8 cellular contexts compared by ENCODE assay signal in the genomic region with DNA sequence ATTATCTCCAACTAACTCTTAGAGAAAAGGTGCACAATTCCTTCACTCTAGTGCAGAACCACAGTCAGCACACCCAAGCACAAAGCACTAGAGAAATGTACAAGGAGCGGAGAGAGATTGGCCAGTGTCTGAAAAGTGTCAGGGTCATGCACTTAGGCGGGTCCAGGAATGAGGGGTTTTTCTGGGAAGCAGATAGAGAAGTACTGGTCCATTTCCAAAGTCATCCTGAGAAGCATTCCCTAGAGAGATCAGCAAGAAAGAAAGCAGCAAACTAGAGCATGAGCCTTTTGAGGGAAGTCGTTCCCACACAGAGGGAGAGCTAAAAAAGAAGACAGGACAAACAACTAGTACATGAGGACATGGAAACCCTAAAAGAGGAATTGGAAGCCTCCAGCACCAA.
DNase-seq lines count a peak whose midpoint lies in the region; ATAC-seq and TF ChIP-seq lines count a peak whose summit lies in the region.

No MANE protein-coding gene starts in this region.

- no peak overlapping the region for H3K4me3 Mint-ChIP-seq in nephron progenitor cell
- no peak overlapping the region for H3K4me3 Mint-ChIP-seq in WTC11

- H3K36me3 Mint-ChIP-seq in nephron progenitor cell (ENCODE audit: low read depth) (no peaks in the 10 kb centered on the region), WTC11 (no peaks in the 10 kb centered on the region)

- H3K27ac Mint-ChIP-seq in nephron progenitor cell (peak overlapping the region; percentile 57), WTC11 (no peak overlapping the region)

- peaks cover 49% of the 10 kb centered on the region for H3K4me1 Mint-ChIP-seq in nephron progenitor cell
- peaks cover 28% of the 10 kb centered on the region for H3K4me1 Mint-ChIP-seq in WTC11

- peaks cover 6% of the 10 kb centered on the region for H3K27me3 Mint-ChIP-seq in nephron progenitor cell (ENCODE audit: low read depth, poor library complexity)
- no peaks in the 10 kb centered on the region for H3K27me3 Mint-ChIP-seq in WTC11 (ENCODE audit: low read depth)

- peak; percentile 21 for ATAC-seq in GM18511 (IDR thresholded peaks at IDR 0.05; ENCODE audit: unreplicated experiment)
- peak; percentile 18 for ATAC-seq in HG02759 (IDR thresholded peaks at IDR 0.05; ENCODE audit: unreplicated experiment)
- no peak for ATAC-seq in HG02840 (IDR thresholded peaks at IDR 0.05; ENCODE audit: low FRiP score, unreplicated experiment)
- no peak for ATAC-seq in WTC11

- POLR2A ChIA-PET in WTC11 (lab: Charles Lee), result no interaction called here

- H3K9me3 Mint-ChIP-seq in nephron progenitor cell (peaks cover 57% of the 10 kb centered on the region), WTC11 (no peaks in the 10 kb centered on the region)

- no peak for TF ChIP-seq CTCF in nephron progenitor cell (IDR thresholded peaks at IDR 0.05)
- TF ChIP-seq CTCF in WTC11 (IDR thresholded peaks at IDR 0.05), result no peak

- CTCF ChIA-PET in WTC11 (lab: Charles Lee), result no interaction called here

- peak; percentile 17 for DNase-seq in amniotic epithelial cell (ENCODE audit: low read depth)
- no peak for DNase-seq in nephron progenitor cell
- DNase-seq in effector CD4-positive, alpha-beta T cell, result no peak
- DNase-seq in WTC11 (ENCODE audit: low spot score), result no peak
- no peak for DNase-seq in RKO (ENCODE audit: low spot score)

TF ChIP-seq in WTC11, 78 proteins besides CTCF, POLR2A, EP300 and RAD21:
- TF ChIP-seq JAZF1 (CRISPR knock-in tag; IDR thresholded peaks at IDR 0.05), result no peak
- TF ChIP-seq, protein P1, sequence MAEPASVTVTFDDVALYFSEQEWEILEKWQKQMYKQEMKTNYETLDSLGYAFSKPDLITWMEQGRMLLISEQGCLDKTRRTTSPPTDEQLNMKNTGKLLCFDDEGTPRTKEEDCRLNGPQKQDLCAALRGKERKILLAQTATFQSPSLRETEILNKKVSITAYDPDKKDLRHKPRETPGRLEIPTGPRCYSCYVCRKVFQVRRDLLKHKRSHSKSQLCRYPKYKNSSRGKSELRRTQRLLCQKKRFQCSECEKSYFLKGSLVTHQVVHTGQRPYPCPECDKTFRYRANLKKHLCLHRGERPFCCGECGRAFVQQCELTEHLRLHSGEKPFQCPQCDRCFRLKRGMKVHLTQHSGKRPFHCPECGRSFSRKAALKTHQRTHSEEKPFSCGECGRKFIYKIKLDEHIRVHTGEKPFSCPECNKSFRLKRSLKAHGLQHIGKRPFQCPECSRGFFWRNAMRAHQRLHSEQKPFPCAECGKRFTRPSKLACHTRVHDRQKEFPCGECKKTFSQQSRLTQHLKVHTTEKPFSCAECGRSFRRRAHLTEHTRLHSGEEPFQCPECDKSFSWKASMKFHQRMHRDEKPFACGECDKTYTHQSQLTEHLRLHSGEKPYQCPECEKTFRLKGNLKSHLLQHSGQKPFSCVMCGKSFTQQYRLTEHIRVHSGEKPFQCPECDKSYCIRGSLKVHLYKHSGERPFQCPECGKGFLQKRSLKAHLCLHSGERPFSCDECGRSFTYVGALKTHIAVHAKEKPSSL (CRISPR knock-in tag; conservative IDR thresholded peaks at IDR 0.05), result no peak
- TF ChIP-seq TP53 (CRISPR knock-in tag; IDR thresholded peaks at IDR 0.05), result no peak
- TF ChIP-seq NFATC4 (CRISPR knock-in tag; IDR thresholded peaks at IDR 0.05), result no peak
- no peak for TF ChIP-seq IRF2 (CRISPR knock-in tag; IDR thresholded peaks at IDR 0.05; ENCODE audit: borderline replicate concordance, low read depth)
- no peak for TF ChIP-seq SMAD4 (CRISPR knock-in tag; IDR thresholded peaks at IDR 0.05)
- TF ChIP-seq, protein P2, sequence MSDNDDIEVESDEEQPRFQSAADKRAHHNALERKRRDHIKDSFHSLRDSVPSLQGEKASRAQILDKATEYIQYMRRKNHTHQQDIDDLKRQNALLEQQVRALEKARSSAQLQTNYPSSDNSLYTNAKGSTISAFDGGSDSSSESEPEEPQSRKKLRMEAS (CRISPR knock-in tag; IDR thresholded peaks at IDR 0.05), result no peak
- TF ChIP-seq, protein P3, sequence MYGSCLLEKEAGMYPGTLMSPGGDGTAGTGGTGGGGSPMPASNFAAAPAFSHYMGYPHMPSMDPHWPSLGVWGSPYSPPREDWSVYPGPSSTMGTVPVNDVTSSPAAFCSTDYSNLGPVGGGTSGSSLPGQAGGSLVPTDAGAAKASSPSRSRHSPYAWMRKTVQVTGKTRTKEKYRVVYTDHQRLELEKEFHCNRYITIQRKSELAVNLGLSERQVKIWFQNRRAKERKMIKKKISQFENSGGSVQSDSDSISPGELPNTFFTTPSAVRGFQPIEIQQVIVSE (CRISPR knock-in tag; IDR thresholded peaks at IDR 0.05; ENCODE audit: borderline replicate concordance), result no peak
- TF ChIP-seq, protein P4, sequence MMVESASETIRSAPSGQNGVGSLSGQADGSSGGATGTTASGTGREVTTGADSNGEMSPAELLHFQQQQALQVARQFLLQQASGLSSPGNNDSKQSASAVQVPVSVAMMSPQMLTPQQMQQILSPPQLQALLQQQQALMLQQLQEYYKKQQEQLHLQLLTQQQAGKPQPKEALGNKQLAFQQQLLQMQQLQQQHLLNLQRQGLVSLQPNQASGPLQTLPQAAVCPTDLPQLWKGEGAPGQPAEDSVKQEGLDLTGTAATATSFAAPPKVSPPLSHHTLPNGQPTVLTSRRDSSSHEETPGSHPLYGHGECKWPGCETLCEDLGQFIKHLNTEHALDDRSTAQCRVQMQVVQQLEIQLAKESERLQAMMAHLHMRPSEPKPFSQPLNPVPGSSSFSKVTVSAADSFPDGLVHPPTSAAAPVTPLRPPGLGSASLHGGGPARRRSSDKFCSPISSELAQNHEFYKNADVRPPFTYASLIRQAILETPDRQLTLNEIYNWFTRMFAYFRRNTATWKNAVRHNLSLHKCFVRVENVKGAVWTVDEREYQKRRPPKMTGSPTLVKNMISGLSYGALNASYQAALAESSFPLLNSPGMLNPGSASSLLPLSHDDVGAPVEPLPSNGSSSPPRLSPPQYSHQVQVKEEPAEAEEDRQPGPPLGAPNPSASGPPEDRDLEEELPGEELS (CRISPR knock-in tag; IDR thresholded peaks at IDR 0.05), result no peak
- no peak for TF ChIP-seq CREM (CRISPR knock-in tag; IDR thresholded peaks at IDR 0.05)

Comparison
In these comparisons a context has a peak if more than half of its experiments do, and no peak if none do; other contexts are left out.
1. ATAC-seq: peak in GM18511 (single experiment) and HG02759 (single experiment); none in HG02840 (single experiment) and WTC11 (single experiment).